9 cellular contexts compared by ENCODE assay signal in the genomic region with DNA sequence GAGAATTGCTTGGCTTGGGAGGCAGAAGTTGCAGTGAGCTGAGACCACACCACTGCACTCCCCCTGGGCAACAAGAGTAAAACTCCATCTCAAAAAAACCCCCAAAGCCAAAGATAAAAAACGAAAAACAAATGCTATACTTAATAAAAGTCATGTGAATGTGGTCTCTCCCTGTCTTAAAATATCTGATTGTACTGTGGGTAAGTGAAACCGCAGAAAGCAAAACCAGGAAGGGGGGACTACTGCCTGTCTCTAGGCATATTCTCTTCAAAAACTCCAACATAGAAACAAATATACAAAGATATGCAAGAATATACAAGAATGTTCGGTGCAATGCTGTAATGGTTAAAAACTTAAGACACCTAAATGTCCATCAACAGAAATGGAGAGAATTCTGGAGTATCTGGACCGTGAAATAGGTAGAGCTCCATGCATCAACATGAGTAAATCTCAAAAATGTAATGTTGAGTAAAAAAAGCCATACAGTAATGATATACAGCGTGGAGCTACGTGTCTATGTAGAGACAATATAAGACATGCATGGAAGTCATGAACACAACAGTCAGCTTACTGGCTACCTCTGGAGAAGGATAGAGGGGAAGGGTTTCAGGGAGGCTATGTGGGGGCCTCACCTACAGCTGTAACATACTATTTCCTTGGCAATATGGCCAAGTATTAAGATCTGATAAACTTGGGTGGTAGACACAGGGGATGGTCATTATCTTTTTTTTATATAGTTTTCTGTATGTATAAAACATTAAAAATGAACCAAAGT. TPM values are rescaled to one million over a fixed set of nuclear protein-coding genes. Genes with fewer than 3 reads are reported as not detected.
DNase-seq lines count a peak whose midpoint lies in the region; ATAC-seq, FAIRE-seq and TF ChIP-seq lines count a peak whose summit lies in the region.
"Had no signal": no experiment of that assay in that cellular context is flagged by ENCODE, and none has a peak within 500 bp of the region (broad histone marks: within the 10 kb centered on the region; RNA-seq: fewer than 3 reads in every experiment).

No MANE protein-coding gene starts in this region.

- no peak for ATAC-seq in pancreas
- no peak for ATAC-seq in HG02763 (IDR thresholded peaks at IDR 0.05; ENCODE audit: unreplicated experiment)
- ATAC-seq in GM21367 (IDR thresholded peaks at IDR 0.05; ENCODE audit: unreplicated experiment), result no peak

- H3K27ac ChIP-seq in endodermal cell (ENCODE audit: low read depth, low read length) (no peak overlapping the region), pancreas (no peak overlapping the region), adrenal gland (no peak overlapping the region)

- no peaks in the 10 kb centered on the region for H3K4me1 ChIP-seq in endodermal cell (ENCODE audit: control insufficient read depth, insufficient read depth, low read length)
- H3K4me1 ChIP-seq in pancreas, result peaks cover 0 to 15% (median 13%) of the 10 kb centered on the region in 3 donors
- H3K4me1 ChIP-seq in adrenal gland (replicated peaks in 1 of 2), result peaks cover 21 to 24% of the 10 kb centered on the region in 2 donors

- 94 to 96% methylated on average over 4 to 5 of the region's 6 CpGs for WGBS in endodermal cell (ENCODE audit: insufficient coverage in 1 of 2, insufficient read length in 1 of 2), 2 experiments
- WGBS in pancreas, 2 donors, result 71 to 80% methylated on average over 6 of the region's 6 CpGs
- WGBS in adrenal gland, 4 donors, result 67 to 76% (median 72%) methylated on average over 6 of the region's 6 CpGs

- H3K27ac Mint-ChIP-seq in endodermal cell, result no peak overlapping the region

- peaks cover 51% of the 10 kb centered on the region for H3K36me3 Mint-ChIP-seq in endodermal cell (ENCODE audit: low read depth)

- TF ChIP-seq POLR2A in adrenal gland (IDR thresholded peaks at IDR 0.05), result no peak

- peak overlapping the region; percentile 97 for H3K4me3 Mint-ChIP-seq in endodermal cell

- H3K9ac ChIP-seq in endodermal cell (ENCODE audit: extremely low read depth, low read length, poor library complexity, severe bottlenecking), result peak overlapping the region; percentile 71

- intact Hi-C loops in pancreas (cut with DNase I) (no loop called here), adrenal gland (cut with DNase I) (loop anchor here in 1 of 2 donors (5.0 kb wide), 1 partner anchor 54 kb away; a partner anchor contains a TSS)

- H3K27me3 ChIP-seq in GM06990 (replicated peaks; ENCODE audit: control insufficient read depth, insufficient read depth, low read length) (no peaks in the 10 kb centered on the region), endodermal cell (ENCODE audit: control insufficient read depth, insufficient read depth, low read length, poor library complexity, severe bottlenecking) (no peaks in the 10 kb centered on the region), pancreas (no peaks in the 10 kb centered on the region), adrenal gland (no peaks in the 10 kb centered on the region)

- peaks cover 35% of the 10 kb centered on the region for H3K9me3 Mint-ChIP-seq in endodermal cell

- DNase-seq in GM06990 (ENCODE audit: extremely low read depth, insufficient read length), result no peak
- DNase-seq in OCI-M1 (lab: John Stamatoyannopoulos, UW), result peak; percentile 85
- no peak for DNase-seq in endodermal cell
- DNase-seq in pancreas, result no peak
- DNase-seq in adrenal gland, result no peak
- no peak for DNase-seq in activated CD8-positive, alpha-beta memory T cell treated with anti-CD3 and anti-CD28 coated beads for 24 hours
- DNase-seq: NCI-H1694 treated with DMSO at 0.1 percent for 48 hours had no signal

- H3K36me3 ChIP-seq in GM06990 (ENCODE audit: control insufficient read depth, insufficient read depth, low read length), result peaks cover 19% of the 10 kb centered on the region
- peaks cover 33% of the 10 kb centered on the region for H3K36me3 ChIP-seq in endodermal cell (ENCODE audit: control insufficient read depth, insufficient read depth, low read length)
- peaks cover 12 to 19% (median 12%) of the 10 kb centered on the region in 3 donors for H3K36me3 ChIP-seq in pancreas
- H3K36me3 ChIP-seq in adrenal gland (replicated peaks in 1 of 2), result peaks cover 0 to 25% of the 10 kb centered on the region in 2 donors

- TF ChIP-seq CTCF in GM06990 (IDR thresholded peaks at IDR 0.05; ENCODE audit: insufficient read depth, low read length, poor library complexity, severe bottlenecking) (no peak), endodermal cell (conservative IDR thresholded peaks at IDR 0.05) (no peak), pancreas (IDR thresholded peaks at IDR 0.05) (no peak), adrenal gland (IDR thresholded peaks at IDR 0.05) (no peak)

- FAIRE-seq in pancreas (lab: Jason Lieb, UNC), result no peak

- peaks cover 16% of the 10 kb centered on the region for H3K4me1 Mint-ChIP-seq in endodermal cell

- peaks cover 25% of the 10 kb centered on the region for H3K9me3 ChIP-seq in endodermal cell (ENCODE audit: control insufficient read depth, low read length)
- no peaks in the 10 kb centered on the region for H3K9me3 ChIP-seq in pancreas
- H3K9me3 ChIP-seq in adrenal gland (replicated peaks in 1 of 3), result peaks cover 0 to 16% (median 2%) of the 10 kb centered on the region in 3 donors

- peak overlapping the region; percentile 76 for H3K4me3 ChIP-seq in GM06990 (replicated peaks; ENCODE audit: low read depth, low read length)
- peak overlapping the region; percentile 98 for H3K4me3 ChIP-seq in endodermal cell (ENCODE audit: low read length)
- H3K4me3 ChIP-seq in pancreas, result peak overlapping the region; percentile 14 to 82 (median 76)
- H3K4me3 ChIP-seq in adrenal gland, result peak overlapping the region in 1 of 4 donors; percentile 82

- no peaks in the 10 kb centered on the region for H3K27me3 Mint-ChIP-seq in endodermal cell (ENCODE audit: insufficient read depth)

RNA-seq across cellular contexts. Expression of a gene that starts 2.1 kb away (rescaled TPM):
- total RNA-seq in endodermal cell (10 to 100 TPM; 21.0 to 22.0 TPM), pancreas (10 to 100 TPM; 10.3 to 16.8 (median 13.2) TPM), adrenal gland (10 to 100 TPM; 11.8 to 29.5 (median 23.6) TPM)
- 14.2 TPM for polyA plus RNA-seq in endodermal cell (2013, experiment 1 of 2)
- polyA plus RNA-seq in endodermal cell (2013, experiment 2 of 2), result 11.8 TPM
- polyA plus RNA-seq in pancreas (10 to 100 TPM; 15.6 to 15.9 TPM), adrenal gland (10 to 100 TPM; 10.5 to 31.0 (median 18.5) TPM)

RNA-seq across cellular contexts. Expression of a gene that starts 6.5 kb away (rescaled TPM):
- 10 to 100 TPM; 14.9 to 18.2 TPM for total RNA-seq in endodermal cell
- polyA plus RNA-seq in endodermal cell (2013, experiment 1 of 2), result 15.5 TPM
- polyA plus RNA-seq in endodermal cell (2013, experiment 2 of 2), result 15.6 TPM
- total RNA-seq in pancreas, result 1 to 10 TPM; 1.4 to 4.1 (median 2.0) TPM
- 1 to 10 TPM; 2.4 TPM for polyA plus RNA-seq in pancreas
- 1 to 10 TPM; 7.3 to 9.9 (median 8.7) TPM for total RNA-seq in adrenal gland
- polyA plus RNA-seq in adrenal gland, result 10 to 100 TPM in 1 of 3 donors, 1 to 10 TPM in 2; 4.5 to 12.1 (median 6.1) TPM

RNA-seq across cellular contexts. Expression of a gene that starts 25.3 kb away (rescaled TPM):
- 10 to 100 TPM; 13.7 to 16.5 TPM for total RNA-seq in endodermal cell
- 14.0 TPM for polyA plus RNA-seq in endodermal cell (2013, experiment 1 of 2)
- 11.0 TPM for polyA plus RNA-seq in endodermal cell (2013, experiment 2 of 2)
- 1 to 10 TPM; 3.6 to 7.8 (median 4.3) TPM for total RNA-seq in pancreas
- 10 to 100 TPM; 12.9 to 21.9 TPM for polyA plus RNA-seq in pancreas
- total RNA-seq in adrenal gland, result 10 to 100 TPM in 1 of 8 donors, 1 to 10 TPM in 7; 1.5 to 10.5 (median 6.2) TPM
- 10 to 100 TPM; 11.7 to 22.8 (median 18.0) TPM for polyA plus RNA-seq in adrenal gland

RNA-seq across cellular contexts. Expression of a gene that starts 32.0 kb away (rescaled TPM):
- total RNA-seq in endodermal cell (100 to 1,000 TPM; 455 to 472 TPM), pancreas (100 to 1,000 TPM in 1 of 6 donors, 10 to 100 TPM in 5; 50.8 to 102 (median 83.4) TPM), adrenal gland (1,000 to 10,000 TPM in 2 of 8 donors, 100 to 1,000 TPM in 6; 281 to 1,322 (median 343) TPM)
- polyA plus RNA-seq in endodermal cell (2013, experiment 1 of 2), result 477 TPM
- polyA plus RNA-seq in endodermal cell (2013, experiment 2 of 2), result 427 TPM
- polyA plus RNA-seq in pancreas (100 to 1,000 TPM; 412 to 428 TPM), adrenal gland (1,000 to 10,000 TPM in 1 of 3 donors, 100 to 1,000 TPM in 2; 816 to 1,527 (median 908) TPM)

RNA-seq across cellular contexts. Expression of a gene that starts 54.0 kb away (rescaled TPM):
- total RNA-seq in endodermal cell (1 to 10 TPM; 7.7 to 8.3 TPM), pancreas (1 to 10 TPM; 1.7 to 4.1 (median 2.3) TPM), adrenal gland (1 to 10 TPM; 4.0 to 8.9 (median 6.4) TPM)
- 14.6 TPM for polyA plus RNA-seq in endodermal cell (2013, experiment 1 of 2)
- 14.9 TPM for polyA plus RNA-seq in endodermal cell (2013, experiment 2 of 2)
- polyA plus RNA-seq in pancreas (1 to 10 TPM; 2.3 to 4.3 TPM), adrenal gland (10 to 100 TPM in 1 of 3 donors, 1 to 10 TPM in 2; 5.6 to 10.7 (median 9.3) TPM)
